In the genomic region with DNA sequence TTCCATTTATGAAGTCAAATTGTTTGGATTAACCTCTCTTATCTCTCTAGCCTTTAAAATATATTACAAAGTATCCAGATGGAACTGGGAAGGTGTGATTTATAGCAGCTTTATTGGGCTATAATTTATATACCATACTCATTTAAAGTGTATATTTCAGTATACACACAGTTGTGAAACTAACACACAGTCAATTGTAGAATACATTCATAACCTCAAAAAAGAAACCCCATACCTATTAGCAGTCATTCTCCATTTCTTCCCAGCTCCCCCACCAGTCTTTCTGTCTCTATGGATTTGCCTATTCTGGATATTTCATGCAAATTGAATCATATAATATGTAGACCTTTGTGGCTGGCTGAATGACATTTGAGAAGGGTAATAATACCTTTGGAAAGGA, we compare ENCODE assay signal across 15 cellular contexts.
"Had no signal": no experiment of that assay in that cellular context is flagged by ENCODE, and none has a peak within 500 bp of the region (broad histone marks: within the 10 kb centered on the region; RNA-seq: fewer than 3 reads in every experiment).

No MANE protein-coding gene starts in this region.

- H3K9me3 ChIP-seq: neutrophil, ovary, right atrium auricular region, testis had no signal

- ATAC-seq: foreskin keratinocyte had no signal

- H3K27ac Mint-ChIP-seq: dendritic cell treated with granulocyte-macrophage colony-stimulating factor and Interleukin-4, amounts not matched to agents 40 ng/mL and 50 ng/mL, for 4 days; endodermal cell; naive B cell; nephron; stimulated activated naive CD8-positive, alpha-beta T cell treated with anti-CD3 and anti-CD28 coated beads, Interleukin-15, Interleukin-2, amounts not matched to agents 100 ng/mL and 50 ng/mL, for 24 hours had no signal

- H3K27ac ChIP-seq: foreskin keratinocyte, hepatocyte, neutrophil, ovary, right atrium auricular region, testis had no signal

- H3K4me1 Mint-ChIP-seq: endodermal cell, nephron had no signal

- H3K4me3 ChIP-seq: hepatocyte, ovary, right atrium auricular region, testis had no signal

- H3K4me1 ChIP-seq: foreskin keratinocyte had no signal

- H3K9me3 Mint-ChIP-seq: dendritic cell treated with granulocyte-macrophage colony-stimulating factor and Interleukin-4, amounts not matched to agents 40 ng/mL and 50 ng/mL, for 4 days; endodermal cell; naive B cell; nephron; stimulated activated naive CD8-positive, alpha-beta T cell treated with anti-CD3 and anti-CD28 coated beads, Interleukin-15, Interleukin-2, amounts not matched to agents 100 ng/mL and 50 ng/mL, for 24 hours had no signal

- H3K27me3 Mint-ChIP-seq: dendritic cell treated with granulocyte-macrophage colony-stimulating factor and Interleukin-4, amounts not matched to agents 40 ng/mL and 50 ng/mL, for 4 days; naive B cell; stimulated activated naive CD8-positive, alpha-beta T cell treated with anti-CD3 and anti-CD28 coated beads, Interleukin-15, Interleukin-2, amounts not matched to agents 100 ng/mL and 50 ng/mL, for 24 hours had no signal

- DNase-seq: effector CD4-positive, alpha-beta T cell; endodermal cell; erythroblast; foreskin keratinocyte; naive B cell; ovary; small intestine; stimulated activated CD4-positive, alpha-beta T cell treated with anti-CD3 and anti-CD28 coated beads, Interleukin-12 subunit alpha, Interleukin-12 subunit beta, amount 100 ng/mL, for 4 hours; testis had no signal

- H3K36me3 ChIP-seq: ovary had no signal

- H3K27me3 ChIP-seq: foreskin keratinocyte, hepatocyte, neutrophil, ovary, right atrium auricular region, testis had no signal

- H3K4me3 Mint-ChIP-seq: dendritic cell treated with granulocyte-macrophage colony-stimulating factor and Interleukin-4, amounts not matched to agents 40 ng/mL and 50 ng/mL, for 4 days; endodermal cell; naive B cell; nephron; stimulated activated naive CD8-positive, alpha-beta T cell treated with anti-CD3 and anti-CD28 coated beads, Interleukin-15, Interleukin-2, amounts not matched to agents 100 ng/mL and 50 ng/mL, for 24 hours had no signal
